ENCODE assay signal across 1 cellular context in the genomic region with DNA sequence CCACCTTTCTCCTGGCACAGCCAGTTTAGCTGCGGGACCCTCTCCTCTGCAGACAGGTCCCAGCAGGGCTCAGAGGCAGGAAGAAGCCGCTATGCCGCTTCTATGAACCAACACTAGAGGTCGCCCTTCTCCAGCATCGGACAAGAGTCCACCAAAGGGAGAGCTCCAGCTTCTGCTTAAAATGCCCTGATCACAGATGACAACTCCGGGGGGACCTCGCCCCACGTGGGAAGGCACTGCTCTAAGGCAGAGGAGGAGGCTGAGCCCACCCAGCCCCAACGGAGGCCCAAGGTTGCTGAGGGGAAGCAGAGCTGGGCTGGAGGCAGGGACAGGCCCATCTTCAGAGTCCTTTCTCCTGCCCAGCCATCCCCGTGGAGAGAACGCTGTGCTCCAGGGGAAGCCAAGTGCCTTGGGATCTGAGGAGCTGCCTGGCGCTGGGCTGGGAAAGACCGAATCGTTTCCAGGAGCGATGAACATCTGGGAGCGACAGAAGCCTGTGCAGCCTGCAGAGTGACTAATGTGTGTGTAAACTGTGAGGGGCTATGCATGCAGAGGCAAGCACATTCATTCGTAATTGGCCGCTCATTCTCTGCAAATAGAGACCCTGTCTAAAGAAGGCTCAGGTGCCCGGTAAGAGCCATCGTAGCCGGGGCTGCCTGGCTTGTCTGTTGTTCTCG.
TF ChIP-seq lines count a peak whose summit lies in the region.

No MANE protein-coding gene starts in this region.

TF ChIP-seq in HepG2, 621 proteins besides CTCF, POLR2A, EP300 and RAD21 (continued from another document and continues in another):
- TF ChIP-seq SRF (IDR thresholded peaks at IDR 0.05; ENCODE audit: low read depth, low read length), result no peak
- TF ChIP-seq, protein P1, sequence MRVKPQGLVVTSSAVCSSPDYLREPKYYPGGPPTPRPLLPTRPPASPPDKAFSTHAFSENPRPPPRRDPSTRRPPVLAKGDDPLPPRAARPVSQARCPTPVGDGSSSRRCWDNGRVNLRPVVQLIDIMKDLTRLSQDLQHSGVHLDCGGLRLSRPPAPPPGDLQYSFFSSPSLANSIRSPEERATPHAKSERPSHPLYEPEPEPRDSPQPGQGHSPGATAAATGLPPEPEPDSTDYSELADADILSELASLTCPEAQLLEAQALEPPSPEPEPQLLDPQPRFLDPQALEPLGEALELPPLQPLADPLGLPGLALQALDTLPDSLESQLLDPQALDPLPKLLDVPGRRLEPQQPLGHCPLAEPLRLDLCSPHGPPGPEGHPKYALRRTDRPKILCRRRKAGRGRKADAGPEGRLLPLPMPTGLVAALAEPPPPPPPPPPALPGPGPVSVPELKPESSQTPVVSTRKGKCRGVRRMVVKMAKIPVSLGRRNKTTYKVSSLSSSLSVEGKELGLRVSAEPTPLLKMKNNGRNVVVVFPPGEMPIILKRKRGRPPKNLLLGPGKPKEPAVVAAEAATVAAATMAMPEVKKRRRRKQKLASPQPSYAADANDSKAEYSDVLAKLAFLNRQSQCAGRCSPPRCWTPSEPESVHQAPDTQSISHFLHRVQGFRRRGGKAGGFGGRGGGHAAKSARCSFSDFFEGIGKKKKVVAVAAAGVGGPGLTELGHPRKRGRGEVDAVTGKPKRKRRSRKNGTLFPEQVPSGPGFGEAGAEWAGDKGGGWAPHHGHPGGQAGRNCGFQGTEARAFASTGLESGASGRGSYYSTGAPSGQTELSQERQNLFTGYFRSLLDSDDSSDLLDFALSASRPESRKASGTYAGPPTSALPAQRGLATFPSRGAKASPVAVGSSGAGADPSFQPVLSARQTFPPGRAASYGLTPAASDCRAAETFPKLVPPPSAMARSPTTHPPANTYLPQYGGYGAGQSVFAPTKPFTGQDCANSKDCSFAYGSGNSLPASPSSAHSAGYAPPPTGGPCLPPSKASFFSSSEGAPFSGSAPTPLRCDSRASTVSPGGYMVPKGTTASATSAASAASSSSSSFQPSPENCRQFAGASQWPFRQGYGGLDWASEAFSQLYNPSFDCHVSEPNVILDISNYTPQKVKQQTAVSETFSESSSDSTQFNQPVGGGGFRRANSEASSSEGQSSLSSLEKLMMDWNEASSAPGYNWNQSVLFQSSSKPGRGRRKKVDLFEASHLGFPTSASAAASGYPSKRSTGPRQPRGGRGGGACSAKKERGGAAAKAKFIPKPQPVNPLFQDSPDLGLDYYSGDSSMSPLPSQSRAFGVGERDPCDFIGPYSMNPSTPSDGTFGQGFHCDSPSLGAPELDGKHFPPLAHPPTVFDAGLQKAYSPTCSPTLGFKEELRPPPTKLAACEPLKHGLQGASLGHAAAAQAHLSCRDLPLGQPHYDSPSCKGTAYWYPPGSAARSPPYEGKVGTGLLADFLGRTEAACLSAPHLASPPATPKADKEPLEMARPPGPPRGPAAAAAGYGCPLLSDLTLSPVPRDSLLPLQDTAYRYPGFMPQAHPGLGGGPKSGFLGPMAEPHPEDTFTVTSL (CRISPR knock-in tag; IDR thresholded peaks at IDR 0.05; ENCODE audit: borderline replicate concordance), result no peak
- TF ChIP-seq, protein P2, sequence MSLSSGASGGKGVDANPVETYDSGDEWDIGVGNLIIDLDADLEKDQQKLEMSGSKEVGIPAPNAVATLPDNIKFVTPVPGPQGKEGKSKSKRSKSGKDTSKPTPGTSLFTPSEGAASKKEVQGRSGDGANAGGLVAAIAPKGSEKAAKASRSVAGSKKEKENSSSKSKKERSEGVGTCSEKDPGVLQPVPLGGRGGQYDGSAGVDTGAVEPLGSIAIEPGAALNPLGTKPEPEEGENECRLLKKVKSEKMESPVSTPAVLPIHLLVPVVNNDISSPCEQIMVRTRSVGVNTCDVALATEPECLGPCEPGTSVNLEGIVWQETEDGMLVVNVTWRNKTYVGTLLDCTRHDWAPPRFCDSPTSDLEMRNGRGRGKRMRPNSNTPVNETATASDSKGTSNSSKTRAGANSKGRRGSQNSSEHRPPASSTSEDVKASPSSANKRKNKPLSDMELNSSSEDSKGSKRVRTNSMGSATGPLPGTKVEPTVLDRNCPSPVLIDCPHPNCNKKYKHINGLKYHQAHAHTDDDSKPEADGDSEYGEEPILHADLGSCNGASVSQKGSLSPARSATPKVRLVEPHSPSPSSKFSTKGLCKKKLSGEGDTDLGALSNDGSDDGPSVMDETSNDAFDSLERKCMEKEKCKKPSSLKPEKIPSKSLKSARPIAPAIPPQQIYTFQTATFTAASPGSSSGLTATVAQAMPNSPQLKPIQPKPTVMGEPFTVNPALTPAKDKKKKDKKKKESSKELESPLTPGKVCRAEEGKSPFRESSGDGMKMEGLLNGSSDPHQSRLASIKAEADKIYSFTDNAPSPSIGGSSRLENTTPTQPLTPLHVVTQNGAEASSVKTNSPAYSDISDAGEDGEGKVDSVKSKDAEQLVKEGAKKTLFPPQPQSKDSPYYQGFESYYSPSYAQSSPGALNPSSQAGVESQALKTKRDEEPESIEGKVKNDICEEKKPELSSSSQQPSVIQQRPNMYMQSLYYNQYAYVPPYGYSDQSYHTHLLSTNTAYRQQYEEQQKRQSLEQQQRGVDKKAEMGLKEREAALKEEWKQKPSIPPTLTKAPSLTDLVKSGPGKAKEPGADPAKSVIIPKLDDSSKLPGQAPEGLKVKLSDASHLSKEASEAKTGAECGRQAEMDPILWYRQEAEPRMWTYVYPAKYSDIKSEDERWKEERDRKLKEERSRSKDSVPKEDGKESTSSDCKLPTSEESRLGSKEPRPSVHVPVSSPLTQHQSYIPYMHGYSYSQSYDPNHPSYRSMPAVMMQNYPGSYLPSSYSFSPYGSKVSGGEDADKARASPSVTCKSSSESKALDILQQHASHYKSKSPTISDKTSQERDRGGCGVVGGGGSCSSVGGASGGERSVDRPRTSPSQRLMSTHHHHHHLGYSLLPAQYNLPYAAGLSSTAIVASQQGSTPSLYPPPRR (CRISPR knock-in tag; IDR thresholded peaks at IDR 0.05; ENCODE audit: borderline replicate concordance), result 0 out of 2 replicates have a peak, but pooled peaks have one; percentile 33
- no peak for TF ChIP-seq ZNF552 (CRISPR knock-in tag; IDR thresholded peaks at IDR 0.05; ENCODE audit: borderline replicate concordance)
- TF ChIP-seq ZNF615 (CRISPR knock-in tag; IDR thresholded peaks at IDR 0.05; ENCODE audit: borderline replicate concordance), result no peak
- TF ChIP-seq, protein P3, sequence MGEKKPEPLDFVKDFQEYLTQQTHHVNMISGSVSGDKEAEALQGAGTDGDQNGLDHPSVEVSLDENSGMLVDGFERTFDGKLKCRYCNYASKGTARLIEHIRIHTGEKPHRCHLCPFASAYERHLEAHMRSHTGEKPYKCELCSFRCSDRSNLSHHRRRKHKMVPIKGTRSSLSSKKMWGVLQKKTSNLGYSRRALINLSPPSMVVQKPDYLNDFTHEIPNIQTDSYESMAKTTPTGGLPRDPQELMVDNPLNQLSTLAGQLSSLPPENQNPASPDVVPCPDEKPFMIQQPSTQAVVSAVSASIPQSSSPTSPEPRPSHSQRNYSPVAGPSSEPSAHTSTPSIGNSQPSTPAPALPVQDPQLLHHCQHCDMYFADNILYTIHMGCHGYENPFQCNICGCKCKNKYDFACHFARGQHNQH (CRISPR knock-in tag; IDR thresholded peaks at IDR 0.05), result peak; percentile 60; the same call in 1 of the 2 replicates
- peak; percentile 56; the same call in 1 of the 2 replicates for TF ChIP-seq POGK (CRISPR knock-in tag; conservative IDR thresholded peaks at IDR 0.05)
- peak; percentile 65; the same call in 1 of the 2 replicates for TF ChIP-seq ZNF430 (CRISPR knock-in tag; IDR thresholded peaks at IDR 0.05)
- TF ChIP-seq EEA1 (CRISPR knock-in tag; IDR thresholded peaks at IDR 0.05; ENCODE audit: borderline replicate concordance), result no peak
- TF ChIP-seq ATM (IDR thresholded peaks at IDR 0.05; ENCODE audit: borderline replicate concordance), result no peak
- TF ChIP-seq SP140L (CRISPR knock-in tag; IDR thresholded peaks at IDR 0.05; ENCODE audit: borderline replicate concordance), result no peak
- TF ChIP-seq BRF2 (CRISPR knock-in tag; IDR thresholded peaks at IDR 0.05), result no peak
- TF ChIP-seq ZC3H13 (CRISPR knock-in tag; IDR thresholded peaks at IDR 0.05), result 0 out of 2 replicates have a peak, but pooled peaks have one; percentile 22
- no peak for TF ChIP-seq ZNF33A (CRISPR knock-in tag; IDR thresholded peaks at IDR 0.05; ENCODE audit: borderline replicate concordance)
- TF ChIP-seq, protein P4, sequence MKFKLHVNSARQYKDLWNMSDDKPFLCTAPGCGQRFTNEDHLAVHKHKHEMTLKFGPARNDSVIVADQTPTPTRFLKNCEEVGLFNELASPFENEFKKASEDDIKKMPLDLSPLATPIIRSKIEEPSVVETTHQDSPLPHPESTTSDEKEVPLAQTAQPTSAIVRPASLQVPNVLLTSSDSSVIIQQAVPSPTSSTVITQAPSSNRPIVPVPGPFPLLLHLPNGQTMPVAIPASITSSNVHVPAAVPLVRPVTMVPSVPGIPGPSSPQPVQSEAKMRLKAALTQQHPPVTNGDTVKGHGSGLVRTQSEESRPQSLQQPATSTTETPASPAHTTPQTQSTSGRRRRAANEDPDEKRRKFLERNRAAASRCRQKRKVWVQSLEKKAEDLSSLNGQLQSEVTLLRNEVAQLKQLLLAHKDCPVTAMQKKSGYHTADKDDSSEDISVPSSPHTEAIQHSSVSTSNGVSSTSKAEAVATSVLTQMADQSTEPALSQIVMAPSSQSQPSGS (CRISPR knock-in tag; IDR thresholded peaks at IDR 0.05), result no peak
- peak; percentile 83 for TF ChIP-seq KDM2A (CRISPR knock-in tag; IDR thresholded peaks at IDR 0.05; ENCODE audit: borderline replicate concordance, low read depth)
- no peak; the same call in 1 of the 2 replicates for TF ChIP-seq ZNF232 (CRISPR knock-in tag; IDR thresholded peaks at IDR 0.05; ENCODE audit: borderline replicate concordance)
- TF ChIP-seq, protein P5, sequence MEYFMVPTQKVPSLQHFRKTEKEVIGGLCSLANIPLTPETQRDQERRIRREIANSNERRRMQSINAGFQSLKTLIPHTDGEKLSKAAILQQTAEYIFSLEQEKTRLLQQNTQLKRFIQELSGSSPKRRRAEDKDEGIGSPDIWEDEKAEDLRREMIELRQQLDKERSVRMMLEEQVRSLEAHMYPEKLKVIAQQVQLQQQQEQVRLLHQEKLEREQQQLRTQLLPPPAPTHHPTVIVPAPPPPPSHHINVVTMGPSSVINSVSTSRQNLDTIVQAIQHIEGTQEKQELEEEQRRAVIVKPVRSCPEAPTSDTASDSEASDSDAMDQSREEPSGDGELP (IDR thresholded peaks at IDR 0.05; ENCODE audit: borderline replicate concordance, low read depth), result no peak
- TF ChIP-seq, protein P6, sequence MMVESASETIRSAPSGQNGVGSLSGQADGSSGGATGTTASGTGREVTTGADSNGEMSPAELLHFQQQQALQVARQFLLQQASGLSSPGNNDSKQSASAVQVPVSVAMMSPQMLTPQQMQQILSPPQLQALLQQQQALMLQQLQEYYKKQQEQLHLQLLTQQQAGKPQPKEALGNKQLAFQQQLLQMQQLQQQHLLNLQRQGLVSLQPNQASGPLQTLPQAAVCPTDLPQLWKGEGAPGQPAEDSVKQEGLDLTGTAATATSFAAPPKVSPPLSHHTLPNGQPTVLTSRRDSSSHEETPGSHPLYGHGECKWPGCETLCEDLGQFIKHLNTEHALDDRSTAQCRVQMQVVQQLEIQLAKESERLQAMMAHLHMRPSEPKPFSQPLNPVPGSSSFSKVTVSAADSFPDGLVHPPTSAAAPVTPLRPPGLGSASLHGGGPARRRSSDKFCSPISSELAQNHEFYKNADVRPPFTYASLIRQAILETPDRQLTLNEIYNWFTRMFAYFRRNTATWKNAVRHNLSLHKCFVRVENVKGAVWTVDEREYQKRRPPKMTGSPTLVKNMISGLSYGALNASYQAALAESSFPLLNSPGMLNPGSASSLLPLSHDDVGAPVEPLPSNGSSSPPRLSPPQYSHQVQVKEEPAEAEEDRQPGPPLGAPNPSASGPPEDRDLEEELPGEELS (CRISPR knock-in tag; IDR thresholded peaks at IDR 0.05), result peak; percentile 19; the same call in 1 of the 2 replicates
- TF ChIP-seq MEF2D (CRISPR knock-in tag; IDR thresholded peaks at IDR 0.05), result no peak
- TF ChIP-seq, protein P7, sequence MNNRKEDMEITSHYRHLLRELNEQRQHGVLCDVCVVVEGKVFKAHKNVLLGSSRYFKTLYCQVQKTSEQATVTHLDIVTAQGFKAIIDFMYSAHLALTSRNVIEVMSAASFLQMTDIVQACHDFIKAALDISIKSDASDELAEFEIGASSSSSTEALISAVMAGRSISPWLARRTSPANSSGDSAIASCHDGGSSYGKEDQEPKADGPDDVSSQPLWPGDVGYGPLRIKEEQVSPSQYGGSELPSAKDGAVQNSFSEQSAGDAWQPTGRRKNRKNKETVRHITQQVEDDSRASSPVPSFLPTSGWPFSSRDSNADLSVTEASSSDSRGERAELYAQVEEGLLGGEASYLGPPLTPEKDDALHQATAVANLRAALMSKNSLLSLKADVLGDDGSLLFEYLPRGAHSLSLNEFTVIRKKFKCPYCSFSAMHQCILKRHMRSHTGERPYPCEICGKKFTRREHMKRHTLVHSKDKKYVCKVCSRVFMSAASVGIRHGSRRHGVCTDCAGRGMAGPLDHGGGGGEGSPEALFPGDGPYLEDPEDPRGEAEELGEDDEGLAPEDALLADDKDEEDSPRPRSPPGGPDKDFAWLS (CRISPR knock-in tag; IDR thresholded peaks at IDR 0.05; ENCODE audit: borderline replicate concordance), result no peak
- no peak for TF ChIP-seq ZKSCAN5 (CRISPR knock-in tag; IDR thresholded peaks at IDR 0.05)
- TF ChIP-seq ZNF788 (CRISPR knock-in tag; IDR thresholded peaks at IDR 0.05; ENCODE audit: borderline replicate concordance), result no peak
- TF ChIP-seq ELF1 (CRISPR knock-in tag; IDR thresholded peaks at IDR 0.05), result peak; percentile 61
- no peak for TF ChIP-seq ZFP62 (CRISPR knock-in tag; IDR thresholded peaks at IDR 0.05)
- TF ChIP-seq TCF12 (IDR thresholded peaks at IDR 0.05), result no peak
- no peak for TF ChIP-seq TCF12 (CRISPR knock-in tag; IDR thresholded peaks at IDR 0.05)
- no peak for TF ChIP-seq NCOA5 (CRISPR knock-in tag; IDR thresholded peaks at IDR 0.05)
- peak; percentile 49; the same call in 1 of the 2 replicates for TF ChIP-seq MED1 (CRISPR knock-in tag; IDR thresholded peaks at IDR 0.05)
- no peak for TF ChIP-seq U2AF1 (optimal IDR thresholded peaks at IDR 0.05; ENCODE audit: low read depth, low read length)
- no peak for TF ChIP-seq CHD2 (IDR thresholded peaks at IDR 0.05; ENCODE audit: low read depth, low read length)
- no peak for TF ChIP-seq CBFB (CRISPR knock-in tag; IDR thresholded peaks at IDR 0.05)
- no peak for TF ChIP-seq ZBTB7A (CRISPR knock-in tag; IDR thresholded peaks at IDR 0.05)
- TF ChIP-seq GZF1 (CRISPR knock-in tag; IDR thresholded peaks at IDR 0.05), result no peak
- TF ChIP-seq ZMYM3 (CRISPR knock-in tag; IDR thresholded peaks at IDR 0.05), result no peak
